ENCODE assay signal across 29 cellular contexts in genomic region chr12:133206390-133206789, GRCh38. TPM values are rescaled to one million over a fixed set of nuclear protein-coding genes. Genes with fewer than 3 reads are reported as not detected.
"Had no signal": no experiment of that assay in that cellular context is flagged by ENCODE, and none has a peak within 500 bp of the region (broad histone marks: within the 10 kb centered on the region; RNA-seq: fewer than 3 reads in every experiment).

No MANE protein-coding gene starts in this region.

- H3K4me1 ChIP-seq: heart right ventricle, left lung, lower lobe of right lung, parathyroid adenoma, psoas muscle, right lobe of liver, spleen, testis, tibial nerve had no signal

- H3K27ac ChIP-seq: heart right ventricle, left lung, lower lobe of right lung, parathyroid adenoma, psoas muscle, right lobe of liver, spleen, testis, tibial nerve had no signal

- H3K4me1 Mint-ChIP-seq: memory B cell; mesothelial cell of epicardium; nephron; stimulated activated memory B cell treated with anti-CD40 and anti-IgM and Interleukin-4, amounts not matched to agents 10 μg/mL and 1 μg/mL and 100 μg/mL, for 72 hours had no signal

- H3K9me3 ChIP-seq: testis had no signal

- H3K4me3 Mint-ChIP-seq: memory B cell; mesothelial cell of epicardium; nephron; stimulated activated memory B cell treated with anti-CD40 and anti-IgM and Interleukin-4, amounts not matched to agents 10 μg/mL and 1 μg/mL and 100 μg/mL, for 72 hours; stimulated activated naive CD8-positive, alpha-beta T cell treated with anti-CD3 and anti-CD28 coated beads, Interleukin-15, Interleukin-2, amounts not matched to agents 100 ng/mL and 50 ng/mL, for 24 hours had no signal

- H3K27me3 Mint-ChIP-seq: memory B cell; stimulated activated memory B cell treated with anti-CD40 and anti-IgM and Interleukin-4, amounts not matched to agents 10 μg/mL and 1 μg/mL and 100 μg/mL, for 72 hours; stimulated activated naive CD8-positive, alpha-beta T cell treated with anti-CD3 and anti-CD28 coated beads, Interleukin-15, Interleukin-2, amounts not matched to agents 100 ng/mL and 50 ng/mL, for 24 hours had no signal

- ATAC-seq: heart right ventricle; left lung; lower lobe of right lung; psoas muscle; right lobe of liver; stimulated activated memory B cell treated with anti-CD40 and anti-IgM and Interleukin-4, amounts not matched to agents 10 μg/mL and 1 μg/mL and 100 μg/mL, for 72 hours had no signal

- H3K27me3 ChIP-seq: heart right ventricle, left lung, right lobe of liver, spleen, testis, tibial nerve had no signal

- DNase-seq: cerebellar nuclear complex; dermis blood vessel endothelial cell; heart right ventricle; hypothalamus; islet precursor cell; left lung; lower lobe of right lung; psoas muscle; retina; right lobe of liver; spleen; stimulated activated CD4-positive, alpha-beta T cell treated with anti-CD3 and anti-CD28 coated beads, Interleukin-15, amount 100 ng/mL, for 24 hours; stimulated activated CD4-positive, alpha-beta T cell treated with anti-CD3 and anti-CD28 coated beads, Interleukin-1b, Interleukin-23, amount 100 ng/mL, for 48 hours; stimulated activated CD4-positive, alpha-beta T cell treated with anti-CD3 and anti-CD28 coated beads, Interleukin-4, amount 100 ng/mL, for 24 hours; testis had no signal

- H3K27ac Mint-ChIP-seq: memory B cell; mesothelial cell of epicardium; nephron; stimulated activated memory B cell treated with anti-CD40 and anti-IgM and Interleukin-4, amounts not matched to agents 10 μg/mL and 1 μg/mL and 100 μg/mL, for 72 hours; stimulated activated naive CD8-positive, alpha-beta T cell treated with anti-CD3 and anti-CD28 coated beads, Interleukin-15, Interleukin-2, amounts not matched to agents 100 ng/mL and 50 ng/mL, for 24 hours had no signal

- H3K4me3 ChIP-seq: heart right ventricle, left lung, lower lobe of right lung, psoas muscle, right lobe of liver, testis, tibial nerve had no signal

- H3K9ac ChIP-seq: parathyroid adenoma had no signal

RNA-seq across cellular contexts. Expression of gene ANHX, which starts 29.3 kb away (rescaled TPM):
- total RNA-seq: dermis blood vessel endothelial cell, fibroblast of lung, frontal cortex, heart right ventricle, left lung, lower lobe of right lung, mesothelial cell of epicardium, mucosa of gallbladder, omental fat pad, psoas muscle, right lobe of liver, spleen, subcutaneous adipose tissue, tibial nerve, ureter had no signal
- polyA plus RNA-seq: esophagus, fibroblast of lung, heart right ventricle, psoas muscle, spleen had no signal
